ENCODE assay signal across 1 cellular context in the genomic region with DNA sequence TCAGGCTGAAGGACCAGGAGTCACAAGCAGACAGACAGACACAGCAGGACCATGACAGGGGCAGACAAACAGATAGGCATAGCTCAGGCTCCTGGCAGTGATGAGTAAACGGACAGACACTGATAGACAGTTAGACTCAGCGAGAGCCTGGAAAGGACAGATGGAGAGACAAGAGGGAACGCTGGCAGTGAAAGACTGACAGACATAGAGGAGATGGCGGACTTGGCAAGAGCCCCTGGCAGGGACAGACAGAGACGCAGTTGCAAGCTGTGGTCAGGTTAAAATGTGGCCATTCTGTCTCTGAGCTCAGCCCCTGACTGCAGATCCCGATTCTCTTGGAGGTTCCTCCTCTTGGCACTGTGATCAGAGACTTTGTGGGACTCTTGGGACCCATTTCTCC.
TF ChIP-seq lines count a peak whose summit lies in the region.

No MANE protein-coding gene starts in this region.

TF ChIP-seq in IMR-90, 13 proteins besides CTCF, POLR2A, EP300 and RAD21:
- TF ChIP-seq CEBPB (IDR thresholded peaks at IDR 0.05; ENCODE audit: low read depth, low read length) (no peak), CHD1 (IDR thresholded peaks at IDR 0.05; ENCODE audit: low read depth, low read length) (no peak), MXI1 (IDR thresholded peaks at IDR 0.05; ENCODE audit: borderline replicate concordance, low read depth, low read length) (no peak), BHLHE40 (IDR thresholded peaks at IDR 0.05; ENCODE audit: low read depth, low read length) (no peak), SMC3 (IDR thresholded peaks at IDR 0.05; ENCODE audit: low read depth, low read length) (no peak), RFX5 (IDR thresholded peaks at IDR 0.05; ENCODE audit: low read depth, low read length) (no peak), MAFK (IDR thresholded peaks at IDR 0.05; ENCODE audit: low read depth, low read length) (no peak), MAZ (IDR thresholded peaks at IDR 0.05; ENCODE audit: borderline replicate concordance, low read depth, low read length) (no peak), FOS (IDR thresholded peaks at IDR 0.05; ENCODE audit: low read depth, low read length) (no peak), USF2 (IDR thresholded peaks at IDR 0.05; ENCODE audit: low read depth, low read length) (no peak), RCOR1 (IDR thresholded peaks at IDR 0.05; ENCODE audit: insufficient replicate concordance, low read length) (no peak)
- TF ChIP-seq, protein P1, sequence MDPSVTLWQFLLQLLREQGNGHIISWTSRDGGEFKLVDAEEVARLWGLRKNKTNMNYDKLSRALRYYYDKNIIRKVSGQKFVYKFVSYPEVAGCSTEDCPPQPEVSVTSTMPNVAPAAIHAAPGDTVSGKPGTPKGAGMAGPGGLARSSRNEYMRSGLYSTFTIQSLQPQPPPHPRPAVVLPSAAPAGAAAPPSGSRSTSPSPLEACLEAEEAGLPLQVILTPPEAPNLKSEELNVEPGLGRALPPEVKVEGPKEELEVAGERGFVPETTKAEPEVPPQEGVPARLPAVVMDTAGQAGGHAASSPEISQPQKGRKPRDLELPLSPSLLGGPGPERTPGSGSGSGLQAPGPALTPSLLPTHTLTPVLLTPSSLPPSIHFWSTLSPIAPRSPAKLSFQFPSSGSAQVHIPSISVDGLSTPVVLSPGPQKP (IDR thresholded peaks at IDR 0.05; ENCODE audit: borderline replicate concordance, low read depth, low read length), result no peak
